22 cellular contexts compared by ENCODE assay signal in the genomic region with DNA sequence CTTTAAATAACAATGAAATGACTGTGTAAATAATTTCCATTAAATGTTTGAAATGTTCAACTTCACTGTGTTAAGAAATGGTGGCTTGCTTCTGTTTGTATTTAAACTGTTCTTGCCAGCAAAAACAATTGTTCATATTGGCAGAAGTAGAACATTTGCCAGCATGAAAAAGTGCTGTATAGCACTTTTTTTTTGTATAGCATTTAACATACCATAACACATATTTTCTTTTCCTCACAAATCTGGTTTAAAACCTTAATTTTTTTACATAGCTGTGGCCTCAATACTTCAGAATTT.
DNase-seq lines count a peak whose midpoint lies in the region; ATAC-seq and TF ChIP-seq lines count a peak whose summit lies in the region.
"Had no signal": no experiment of that assay in that cellular context is flagged by ENCODE, and none has a peak within 500 bp of the region (broad histone marks: within the 10 kb centered on the region; RNA-seq: fewer than 3 reads in every experiment).

No MANE protein-coding gene starts in this region.

- TF ChIP-seq CTCF in MCF 10A (IDR thresholded peaks at IDR 0.05; ENCODE audit: unreplicated experiment): no peak
- TF ChIP-seq CTCF in breast epithelium (IDR thresholded peaks at IDR 0.05): no peak
- TF ChIP-seq CTCF in cardiac fibroblast (IDR thresholded peaks at IDR 0.05; ENCODE audit: low read depth, low read length): no peak
- TF ChIP-seq CTCF in tibial artery (IDR thresholded peaks at IDR 0.05): no peak
- TF ChIP-seq CTCF in heart right ventricle (IDR thresholded peaks at IDR 0.05): no peak

- H3K9me3 Mint-ChIP-seq in MCF 10A (ENCODE audit: unreplicated experiment): no peaks in the 10 kb centered on the region
- H3K9me3 Mint-ChIP-seq: activated CD4-positive, alpha-beta memory T cell treated with anti-CD3 and anti-CD28 coated beads, Interleukin-2, amount 10 ng/mL, durations not matched to agents 7 days and 5 days; activated naive CD8-positive, alpha-beta T cell treated with anti-CD3 and anti-CD28 coated beads, Interleukin-2, amount 50 U/mL, for 24 hours; stimulated activated naive CD8-positive, alpha-beta T cell treated with anti-CD3 and anti-CD28 coated beads, Interleukin-15, amount 100 ng/mL, for 72 hours had no signal

- BruUV-seq in MCF 10A (replicated peaks; lab: Mats Ljungman, UMichigan): no TSS peak

- DNase-seq in MCF 10A (ENCODE audit: unreplicated experiment): peak; percentile 25
- DNase-seq in breast epithelium (ENCODE audit: low spot score in 2 of 2): no peak
- peak; percentile 32 to 77 for DNase-seq in cardiac fibroblast (ENCODE audit: low read depth in 2 of 2)
- DNase-seq in hepatic stellate cell (ENCODE audit: low spot score): peak; percentile 9
- DNase-seq in tibial artery: no peak
- DNase-seq in heart right ventricle: no peak
- DNase-seq in ecto neural progenitor cell (ENCODE audit: low spot score): no peak
- DNase-seq: activated CD4-positive, alpha-beta memory T cell treated with anti-CD3 and anti-CD28 coated beads, Interleukin-2, amount 10 ng/mL, durations not matched to agents 7 days and 5 days; activated CD4-positive, CD25-positive, alpha-beta regulatory T cell; activated effector memory CD4-positive, alpha-beta T cell treated with anti-CD3 and anti-CD28 coated beads, Interleukin-2, amount 50 U/mL, for 16 hours; activated naive CD8-positive, alpha-beta T cell treated with anti-CD3 and anti-CD28 coated beads, Interleukin-2, amount 50 U/mL, for 24 hours; activated T-cell treated with anti-CD3 and anti-CD28 coated beads for 4 hours; BE2C; H7; NCI-H1436; nucleus accumbens; Peyer's patch; stimulated activated naive CD8-positive, alpha-beta T cell treated with anti-CD3 and anti-CD28 coated beads, Interleukin-15, amount 100 ng/mL, for 72 hours; T-helper 9 cell had no signal

- H3K27ac Mint-ChIP-seq in MCF 10A (ENCODE audit: low read depth, unreplicated experiment): peak overlapping the region; percentile 81
- H3K27ac Mint-ChIP-seq: activated CD4-positive, alpha-beta memory T cell treated with anti-CD3 and anti-CD28 coated beads, Interleukin-2, amount 10 ng/mL, durations not matched to agents 7 days and 5 days; activated naive CD8-positive, alpha-beta T cell treated with anti-CD3 and anti-CD28 coated beads, Interleukin-2, amount 50 U/mL, for 24 hours; stimulated activated naive CD8-positive, alpha-beta T cell treated with anti-CD3 and anti-CD28 coated beads, Interleukin-15, amount 100 ng/mL, for 72 hours; type B pancreatic cell had no signal

- no peaks in the 10 kb centered on the region for H3K9me3 ChIP-seq in breast epithelium
- H3K9me3 ChIP-seq in tibial artery: no peaks in the 10 kb centered on the region
- H3K9me3 ChIP-seq in heart right ventricle: peaks cover 0 to 8% (median 0%) of the 10 kb centered on the region in 11 donors
- H3K9me3 ChIP-seq: BE2C, Peyer's patch had no signal

- no peaks in the 10 kb centered on the region for H3K27me3 ChIP-seq in breast epithelium
- no peaks in the 10 kb centered on the region for H3K27me3 ChIP-seq in tibial artery
- H3K27me3 ChIP-seq in heart right ventricle: no peaks in the 10 kb centered on the region
- H3K27me3 ChIP-seq: BE2C, Peyer's patch had no signal

- H3K4me1 Mint-ChIP-seq in MCF 10A (ENCODE audit: insufficient read depth, unreplicated experiment): peaks cover 36% of the 10 kb centered on the region
- H3K4me1 Mint-ChIP-seq: activated CD4-positive, alpha-beta memory T cell treated with anti-CD3 and anti-CD28 coated beads, Interleukin-2, amount 10 ng/mL, durations not matched to agents 7 days and 5 days had no signal

- no peak overlapping the region for H3K4me3 Mint-ChIP-seq in MCF 10A (ENCODE audit: unreplicated experiment)
- H3K4me3 Mint-ChIP-seq: activated CD4-positive, alpha-beta memory T cell treated with anti-CD3 and anti-CD28 coated beads, Interleukin-2, amount 10 ng/mL, durations not matched to agents 7 days and 5 days; activated naive CD8-positive, alpha-beta T cell treated with anti-CD3 and anti-CD28 coated beads, Interleukin-2, amount 50 U/mL, for 24 hours; stimulated activated naive CD8-positive, alpha-beta T cell treated with anti-CD3 and anti-CD28 coated beads, Interleukin-15, amount 100 ng/mL, for 72 hours; type B pancreatic cell had no signal

- no peak for TF ChIP-seq POLR2A in breast epithelium (IDR thresholded peaks at IDR 0.05)

- intact Hi-C loops in MCF 10A (cut with micrococcal nuclease): no loop called here
- intact Hi-C loops in breast epithelium (cut with DNase I; ENCODE audit: low total_unique reads): no loop called here
- intact Hi-C loops in tibial artery (cut with DNase I; ENCODE audit: low total_unique reads): no loop called here
- intact Hi-C loops in heart right ventricle (cut with DNase I): no loop called here

- no peaks in the 10 kb centered on the region for H3K36me3 Mint-ChIP-seq in MCF 10A (ENCODE audit: insufficient read depth, unreplicated experiment)
- H3K36me3 Mint-ChIP-seq: type B pancreatic cell had no signal

- ATAC-seq in heart right ventricle (no peak), GM21619 (IDR thresholded peaks at IDR 0.05; ENCODE audit: unreplicated experiment) (no peak)
- ATAC-seq: activated naive CD8-positive, alpha-beta T cell treated with anti-CD3 and anti-CD28 coated beads, Interleukin-2, amount 50 U/mL, for 24 hours; stimulated activated naive CD8-positive, alpha-beta T cell treated with anti-CD3 and anti-CD28 coated beads, Interleukin-15, amount 100 ng/mL, for 72 hours had no signal

- no peaks in the 10 kb centered on the region for H3K27me3 Mint-ChIP-seq in MCF 10A (ENCODE audit: insufficient read depth, unreplicated experiment)
- H3K27me3 Mint-ChIP-seq: type B pancreatic cell had no signal

- H3K27ac ChIP-seq in breast epithelium (no peak overlapping the region), tibial artery (peak overlapping the region; percentile 28 to 68), heart right ventricle (peak overlapping the region in 1 of 10 donors; percentile 1)
- H3K27ac ChIP-seq: 22Rv1, Peyer's patch had no signal

- H3K4me1 ChIP-seq in breast epithelium (no peaks in the 10 kb centered on the region), tibial artery (peaks cover 0 to 60% (median 16%) of the 10 kb centered on the region in 4 donors), heart right ventricle (no peaks in the 10 kb centered on the region)
- H3K4me1 ChIP-seq: BE2C, Peyer's patch had no signal

- H3K36me3 ChIP-seq in breast epithelium (no peaks in the 10 kb centered on the region), tibial artery (no peaks in the 10 kb centered on the region), heart right ventricle (no peaks in the 10 kb centered on the region)
- H3K36me3 ChIP-seq: BE2C, Peyer's patch had no signal

- POLR2A ChIA-PET in MCF 10A (lab: Yijun Ruan, JAX): no interaction called here

- no peak overlapping the region for H3K4me3 ChIP-seq in breast epithelium
- H3K4me3 ChIP-seq in cardiac fibroblast (replicated peaks in 1 of 2; ENCODE audit: low read depth in 2 of 2, low read length in 2 of 2): no peak overlapping the region
- no peak overlapping the region for H3K4me3 ChIP-seq in tibial artery
- H3K4me3 ChIP-seq in heart right ventricle: no peak overlapping the region
- H3K4me3 ChIP-seq: Peyer's patch had no signal

- CTCF ChIA-PET in MCF 10A (lab: Yijun Ruan, JAX): no interaction called here

Comparison
In these comparisons a context has a peak if more than half of its experiments do, and no peak if none do; other contexts are left out.
1. DNase-seq: peak in MCF 10A (single experiment), cardiac fibroblast (2 of 2) and hepatic stellate cell (single experiment); none in breast epithelium (0 of 2), tibial artery (0 of 2), heart right ventricle (0 of 2) and ecto neural progenitor cell (single experiment).
2. H3K27ac ChIP-seq: peak in tibial artery (2 of 2); none in breast epithelium (0 of 2).